Comparison of ENCODE assay signal across 8 cellular contexts in genomic region chr17:66302761-66303626, GRCh38. TPM values are rescaled to one million over a fixed set of nuclear protein-coding genes. Genes with fewer than 3 reads are reported as not detected.
A peak's percentile ranks its signal among the peaks of the same experiment; 100 is the strongest.
DNase-seq lines count a peak whose midpoint lies in the region; ATAC-seq lines count a peak whose summit lies in the region.

No MANE protein-coding gene starts in this region.

- peak overlapping the region; percentile 39 for H3K27ac ChIP-seq in cingulate gyrus (ENCODE audit: low read depth, low read length)

- ATAC-seq in GM21529 (IDR thresholded peaks at IDR 0.05; ENCODE audit: unreplicated experiment), result peak; percentile 33
- ATAC-seq in GM18858 (IDR thresholded peaks at IDR 0.05; ENCODE audit: unreplicated experiment), result no peak

- DNase-seq in COR-L47 (lab: John Stamatoyannopoulos, UW), result peak; percentile 43
- DNase-seq in LHCN-M2 (ENCODE audit: low read depth), result peak; percentile 73
- peak; percentile 30 for DNase-seq in activated CD4-positive, alpha-beta T cell treated with anti-CD3 and anti-CD28 coated beads for 1 hour
- peak; percentile 75 for DNase-seq in kidney tubule cell (ENCODE audit: low spot score)
- peak; percentile 31 for DNase-seq in stimulated activated CD4-positive, alpha-beta T cell treated with anti-CD3 and anti-CD28 coated beads, Interleukin-12 subunit alpha, Interleukin-12 subunit beta, amount 100 ng/mL, for 4 hours

RNA-seq across cellular contexts. Expression of gene PRKCA, which starts 0.6 kb away (rescaled TPM):
- total RNA-seq in LHCN-M2 (2014; rRNA removed), result 24.0 and 26.8 TPM in 2 replicates
- polyA plus RNA-seq in LHCN-M2 (2012), result 20.3 TPM
